Comparison of ENCODE assay signal across 24 cellular contexts in genomic region chr2:162061021-162061420, GRCh38. TPM values are rescaled to one million over a fixed set of nuclear protein-coding genes. Genes with fewer than 3 reads are reported as not detected.
A peak's percentile ranks its signal among the peaks of the same experiment; 100 is the strongest.
DNase-seq lines count a peak whose midpoint lies in the region; ATAC-seq and TF ChIP-seq lines count a peak whose summit lies in the region.
"Had no signal": no experiment of that assay in that cellular context is flagged by ENCODE, and none has a peak within 500 bp of the region (broad histone marks: within the 10 kb centered on the region; RNA-seq: fewer than 3 reads in every experiment).

No MANE protein-coding gene starts in this region.

- no peaks in the 10 kb centered on the region for H3F3A ChIP-seq in smooth muscle cell (ENCODE audit: low read depth)

- H3K27me3 ChIP-seq in smooth muscle cell (ENCODE audit: low read depth), result no peaks in the 10 kb centered on the region
- H3K27me3 ChIP-seq: suprapubic skin, upper lobe of left lung had no signal

- H3K36me3 ChIP-seq in smooth muscle cell (ENCODE audit: low read depth), result no peaks in the 10 kb centered on the region
- H3K36me3 ChIP-seq: prostate gland, suprapubic skin, upper lobe of left lung had no signal

- 86% methylated on average over 2 of the region's 2 CpGs for WGBS in smooth muscle cell (ENCODE audit: low lambda C conversion rate)

- H3K4me1 ChIP-seq in smooth muscle cell (ENCODE audit: low read depth), result no peaks in the 10 kb centered on the region
- H3K4me1 ChIP-seq: prostate gland, suprapubic skin had no signal

- H3K4me3 ChIP-seq in smooth muscle cell, result no peak overlapping the region
- H3K4me3 ChIP-seq: GM23248, prostate gland, suprapubic skin, upper lobe of left lung had no signal

- TF ChIP-seq CTCF in smooth muscle cell (IDR thresholded peaks at IDR 0.05; ENCODE audit: borderline replicate concordance, insufficient read depth, poor library complexity, severe bottlenecking), result no peak

- no peak overlapping the region for H2AFZ ChIP-seq in smooth muscle cell (ENCODE audit: low read depth)
- H2AFZ ChIP-seq: GM23248 had no signal

- ATAC-seq in T-cell (replicated peaks in 1 of 4), result no peak
- ATAC-seq in activated T-helper 17 cell treated with anti-CD3 and anti-CD28 coated beads, Interleukin-2, amount 50 U/mL, for 72 hours (replicated peaks), result no peak
- ATAC-seq in stimulated activated effector memory CD8-positive, alpha-beta T cell treated with anti-CD3 and anti-CD28 coated beads, Interleukin-12 subunit alpha, Interleukin-12 subunit beta, amount 100 ng/mL, for 72 hours, result no peak
- ATAC-seq: sciatic nerve had no signal

- CTCF ChIA-PET in T-cell (lab: Charles Lee), result interaction anchor here (0.6 to 1.7 kb wide), 6 partner anchors 12 to 916 kb away, joined by 3 to 7 read pairs (median 4); no protein-coding TSS in a partner anchor

- H3K36me3 Mint-ChIP-seq in activated naive CD4-positive, alpha-beta T cell treated with anti-CD3 and anti-CD28 coated beads, Interleukin-2, amount 50 U/mL, for 24 hours, result peaks cover 6% of the 10 kb centered on the region
- H3K36me3 Mint-ChIP-seq in T-cell, result peaks cover 19% of the 10 kb centered on the region
- peaks cover 19% of the 10 kb centered on the region for H3K36me3 Mint-ChIP-seq in activated T-helper 17 cell treated with anti-CD3 and anti-CD28 coated beads, Interleukin-2, amount 50 U/mL, for 72 hours (ENCODE audit: low read depth)
- peaks cover 45% of the 10 kb centered on the region for H3K36me3 Mint-ChIP-seq in stimulated activated effector memory CD8-positive, alpha-beta T cell treated with anti-CD3 and anti-CD28 coated beads, Interleukin-12 subunit alpha, Interleukin-12 subunit beta, amount 100 ng/mL, for 72 hours

- peaks cover 93% of the 10 kb centered on the region for H3K4me1 Mint-ChIP-seq in activated naive CD4-positive, alpha-beta T cell treated with anti-CD3 and anti-CD28 coated beads, Interleukin-2, amount 50 U/mL, for 24 hours
- H3K4me1 Mint-ChIP-seq in T-cell, result peaks cover 82 to 90% (median 83%) of the 10 kb centered on the region in 3 donors
- peaks cover 55% of the 10 kb centered on the region for H3K4me1 Mint-ChIP-seq in activated T-helper 17 cell treated with anti-CD3 and anti-CD28 coated beads, Interleukin-2, amount 50 U/mL, for 72 hours
- peaks cover 72% of the 10 kb centered on the region for H3K4me1 Mint-ChIP-seq in stimulated activated effector memory CD8-positive, alpha-beta T cell treated with anti-CD3 and anti-CD28 coated beads, Interleukin-12 subunit alpha, Interleukin-12 subunit beta, amount 100 ng/mL, for 72 hours
- H3K4me1 Mint-ChIP-seq: mesothelial cell of epicardium had no signal

- H3K27ac ChIP-seq in smooth muscle cell (ENCODE audit: low read depth), result no peak overlapping the region
- H3K27ac ChIP-seq: GM23248, prostate gland, suprapubic skin had no signal

- peak overlapping the region; percentile 91 for H3K27ac Mint-ChIP-seq in activated naive CD4-positive, alpha-beta T cell treated with anti-CD3 and anti-CD28 coated beads, Interleukin-2, amount 50 U/mL, for 24 hours
- peak overlapping the region; percentile 62 to 77 for H3K27ac Mint-ChIP-seq in T-cell
- peak overlapping the region; percentile 49 for H3K27ac Mint-ChIP-seq in activated T-helper 17 cell treated with anti-CD3 and anti-CD28 coated beads, Interleukin-2, amount 50 U/mL, for 72 hours
- H3K27ac Mint-ChIP-seq in stimulated activated effector memory CD8-positive, alpha-beta T cell treated with anti-CD3 and anti-CD28 coated beads, Interleukin-12 subunit alpha, Interleukin-12 subunit beta, amount 100 ng/mL, for 72 hours, result peak overlapping the region; percentile 71
- H3K27ac Mint-ChIP-seq: mesothelial cell of epicardium had no signal

- no peak overlapping the region for H3K4me2 ChIP-seq in smooth muscle cell
- H3K4me2 ChIP-seq: SK-N-SH had no signal

- H3K9ac ChIP-seq in smooth muscle cell (ENCODE audit: low read depth), result no peak overlapping the region
- H3K9ac ChIP-seq: GM23248, SK-N-SH had no signal

- no peaks in the 10 kb centered on the region for H3K9me3 Mint-ChIP-seq in activated naive CD4-positive, alpha-beta T cell treated with anti-CD3 and anti-CD28 coated beads, Interleukin-2, amount 50 U/mL, for 24 hours
- no peaks in the 10 kb centered on the region for H3K9me3 Mint-ChIP-seq in T-cell
- H3K9me3 Mint-ChIP-seq in activated T-helper 17 cell treated with anti-CD3 and anti-CD28 coated beads, Interleukin-2, amount 50 U/mL, for 72 hours, result no peaks in the 10 kb centered on the region
- H3K9me3 Mint-ChIP-seq in stimulated activated effector memory CD8-positive, alpha-beta T cell treated with anti-CD3 and anti-CD28 coated beads, Interleukin-12 subunit alpha, Interleukin-12 subunit beta, amount 100 ng/mL, for 72 hours, result no peaks in the 10 kb centered on the region

- H4K20me1 ChIP-seq in smooth muscle cell (ENCODE audit: low read depth), result no peaks in the 10 kb centered on the region

- no peaks in the 10 kb centered on the region for H3K9me3 ChIP-seq in smooth muscle cell (replicated peaks; ENCODE audit: low read depth)
- H3K9me3 ChIP-seq: prostate gland, SK-N-SH had no signal

- POLR2A ChIA-PET in T-cell (lab: Charles Lee), result interaction anchor here (0.6 to 1.3 kb wide), 9 partner anchors 11 to 258 kb away, joined by 3 to 7 read pairs (median 4); no protein-coding TSS in a partner anchor

- DNase-seq in activated naive CD4-positive, alpha-beta T cell (lab: John Stamatoyannopoulos, UW), result no peak
- no peak for DNase-seq in T-cell
- DNase-seq in stimulated activated effector memory CD8-positive, alpha-beta T cell treated with anti-CD3 and anti-CD28 coated beads, Interleukin-12 subunit alpha, Interleukin-12 subunit beta, amount 100 ng/mL, for 72 hours (ENCODE audit: low spot score in 2 of 2), result no peak
- DNase-seq in smooth muscle cell (lab: John Stamatoyannopoulos, UW; ENCODE audit: unreplicated experiment), result no peak
- DNase-seq in stimulated activated CD4-positive, alpha-beta T cell treated with anti-CD3 and anti-CD28 coated beads, Interleukin-15, amount 100 ng/mL, for 24 hours, result no peak
- DNase-seq: activated CD4-positive, alpha-beta T cell treated with anti-CD3 and anti-CD28 coated beads for 48 hours; aorta; COR-L47; GM23248; NCI-H1417 treated with DMSO at 0.1 percent for 48 hours; NCI-H2081 treated with DMSO at 0.1 percent for 48 hours; NCI-H2227 treated with DMSO at 0.1 percent for 48 hours; NCI-H526 treated with DMSO at 0.1 percent for 48 hours; occipital lobe; SK-N-SH; stimulated activated CD4-positive, alpha-beta T cell treated with anti-CD3 and anti-CD28 coated beads, Interleukin-12 subunit alpha, Interleukin-12 subunit beta, amount 100 ng/mL, for 4 hours; stimulated activated CD4-positive, alpha-beta T cell treated with anti-CD3 and anti-CD28 coated beads, Interleukin-4, amount 100 ng/mL, for 4 hours; upper lobe of left lung had no signal

- H3K79me2 ChIP-seq in smooth muscle cell (ENCODE audit: low read depth), result no peaks in the 10 kb centered on the region

- H3K4me3 Mint-ChIP-seq in activated naive CD4-positive, alpha-beta T cell treated with anti-CD3 and anti-CD28 coated beads, Interleukin-2, amount 50 U/mL, for 24 hours, result peak overlapping the region; percentile 53
- H3K4me3 Mint-ChIP-seq in T-cell, result no peak overlapping the region
- peak overlapping the region; percentile 82 for H3K4me3 Mint-ChIP-seq in activated T-helper 17 cell treated with anti-CD3 and anti-CD28 coated beads, Interleukin-2, amount 50 U/mL, for 72 hours
- peak overlapping the region; percentile 44 for H3K4me3 Mint-ChIP-seq in stimulated activated effector memory CD8-positive, alpha-beta T cell treated with anti-CD3 and anti-CD28 coated beads, Interleukin-12 subunit alpha, Interleukin-12 subunit beta, amount 100 ng/mL, for 72 hours
- H3K4me3 Mint-ChIP-seq: mesothelial cell of epicardium had no signal

- no peaks in the 10 kb centered on the region for H3K27me3 Mint-ChIP-seq in activated naive CD4-positive, alpha-beta T cell treated with anti-CD3 and anti-CD28 coated beads, Interleukin-2, amount 50 U/mL, for 24 hours
- no peaks in the 10 kb centered on the region for H3K27me3 Mint-ChIP-seq in T-cell
- H3K27me3 Mint-ChIP-seq in activated T-helper 17 cell treated with anti-CD3 and anti-CD28 coated beads, Interleukin-2, amount 50 U/mL, for 72 hours, result no peaks in the 10 kb centered on the region

RNA-seq across cellular contexts. Expression of gene DPP4, which starts 13.0 kb away (rescaled TPM):
- total RNA-seq in T-cell (10 to 100 TPM; 30.1 to 47.7 (median 37.9) TPM), smooth muscle cell (29.5 and 32.0 TPM in 2 replicates)
- total RNA-seq in activated T-helper 17 cell treated with anti-CD3 and anti-CD28 coated beads, Interleukin-2, amount 50 U/mL, for 72 hours, result 10 to 100 TPM; 34.6 to 97.7 TPM
- 17.6 and 24.8 TPM in 2 replicates for polyA plus RNA-seq in smooth muscle cell

Comparison
In these comparisons a context has a peak if more than half of its experiments do, and no peak if none do; other contexts are left out.
1. H3K4me3 Mint-ChIP-seq: peak in activated naive CD4-positive, alpha-beta T cell treated with anti-CD3 and anti-CD28 coated beads, Interleukin-2, amount 50 U/mL, for 24 hours (single experiment), activated T-helper 17 cell treated with anti-CD3 and anti-CD28 coated beads, Interleukin-2, amount 50 U/mL, for 72 hours (single experiment) and stimulated activated effector memory CD8-positive, alpha-beta T cell treated with anti-CD3 and anti-CD28 coated beads, Interleukin-12 subunit alpha, Interleukin-12 subunit beta, amount 100 ng/mL, for 72 hours (single experiment); none in T-cell (0 of 3).
2. Peak in every context shown above with its lines, with median percentiles within 50 percentile points of each other: H3K27ac Mint-ChIP-seq.